In genomic region chr5:128083033-128083810, GRCh38 we compare ENCODE assay signal across 1 cellular context.
TF ChIP-seq lines count a peak whose summit lies in the region.

TSS of gene SLC12A2 (plus strand) at chr5:128083766. CDS start at chr5:128083955, 189 bp downstream.

TF ChIP-seq in WTC11, 78 proteins besides CTCF, POLR2A, EP300 and RAD21 (continued from another document):
- TF ChIP-seq USF1 (CRISPR knock-in tag; IDR thresholded peaks at IDR 0.05): peak; percentile 70; the same call in 1 of the 2 replicates
- peak; percentile 82; the same call in 1 of the 2 replicates for TF ChIP-seq ZBTB43 (CRISPR knock-in tag; IDR thresholded peaks at IDR 0.05)
- peak; percentile 31; the same call in 1 of the 2 replicates for TF ChIP-seq ARID4B (CRISPR knock-in tag; IDR thresholded peaks at IDR 0.05; ENCODE audit: borderline replicate concordance)
- TF ChIP-seq, protein P1, sequence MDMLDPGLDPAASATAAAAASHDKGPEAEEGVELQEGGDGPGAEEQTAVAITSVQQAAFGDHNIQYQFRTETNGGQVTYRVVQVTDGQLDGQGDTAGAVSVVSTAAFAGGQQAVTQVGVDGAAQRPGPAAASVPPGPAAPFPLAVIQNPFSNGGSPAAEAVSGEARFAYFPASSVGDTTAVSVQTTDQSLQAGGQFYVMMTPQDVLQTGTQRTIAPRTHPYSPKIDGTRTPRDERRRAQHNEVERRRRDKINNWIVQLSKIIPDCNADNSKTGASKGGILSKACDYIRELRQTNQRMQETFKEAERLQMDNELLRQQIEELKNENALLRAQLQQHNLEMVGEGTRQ (CRISPR knock-in tag; IDR thresholded peaks at IDR 0.05): 0 out of 2 replicates have a peak, but pooled peaks have one; percentile 35
- TF ChIP-seq, protein P2, sequence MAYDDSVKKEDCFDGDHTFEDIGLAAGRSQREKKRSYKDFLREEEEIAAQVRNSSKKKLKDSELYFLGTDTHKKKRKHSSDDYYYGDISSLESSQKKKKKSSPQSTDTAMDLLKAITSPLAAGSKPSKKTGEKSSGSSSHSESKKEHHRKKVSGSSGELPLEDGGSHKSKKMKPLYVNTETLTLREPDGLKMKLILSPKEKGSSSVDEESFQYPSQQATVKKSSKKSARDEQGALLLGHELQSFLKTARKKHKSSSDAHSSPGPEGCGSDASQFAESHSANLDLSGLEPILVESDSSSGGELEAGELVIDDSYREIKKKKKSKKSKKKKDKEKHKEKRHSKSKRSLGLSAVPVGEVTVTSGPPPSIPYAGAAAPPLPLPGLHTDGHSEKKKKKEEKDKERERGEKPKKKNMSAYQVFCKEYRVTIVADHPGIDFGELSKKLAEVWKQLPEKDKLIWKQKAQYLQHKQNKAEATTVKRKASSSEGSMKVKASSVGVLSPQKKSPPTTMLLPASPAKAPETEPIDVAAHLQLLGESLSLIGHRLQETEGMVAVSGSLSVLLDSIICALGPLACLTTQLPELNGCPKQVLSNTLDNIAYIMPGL (CRISPR knock-in tag; IDR thresholded peaks at IDR 0.05): peak; percentile 87
- no peak for TF ChIP-seq FOXJ3 (CRISPR knock-in tag; IDR thresholded peaks at IDR 0.05; ENCODE audit: borderline replicate concordance)
- TF ChIP-seq FOXK1 (CRISPR knock-in tag; IDR thresholded peaks at IDR 0.05): peak; percentile 62
- TF ChIP-seq ETV6 (CRISPR knock-in tag; IDR thresholded peaks at IDR 0.05): peak; percentile 68; the same call in 1 of the 2 replicates
- no peak; the same call in 1 of the 2 replicates for TF ChIP-seq NFE2L1 (CRISPR knock-in tag; IDR thresholded peaks at IDR 0.05)
- TF ChIP-seq TEAD1 (CRISPR knock-in tag; IDR thresholded peaks at IDR 0.05): peak; percentile 24
- TF ChIP-seq ZNF317 (CRISPR knock-in tag; IDR thresholded peaks at IDR 0.05; ENCODE audit: borderline replicate concordance, low read depth): peak; percentile 32; the same call in 1 of the 2 replicates
- 0 out of 2 replicates have a peak, but pooled peaks have one; percentile 19 for TF ChIP-seq NR3C1 (CRISPR knock-in tag; conservative IDR thresholded peaks at IDR 0.05; ENCODE audit: low read depth)
- TF ChIP-seq, protein P3, sequence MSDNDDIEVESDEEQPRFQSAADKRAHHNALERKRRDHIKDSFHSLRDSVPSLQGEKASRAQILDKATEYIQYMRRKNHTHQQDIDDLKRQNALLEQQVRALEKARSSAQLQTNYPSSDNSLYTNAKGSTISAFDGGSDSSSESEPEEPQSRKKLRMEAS (CRISPR knock-in tag; IDR thresholded peaks at IDR 0.05): peak; percentile 94
- peak; percentile 91 for TF ChIP-seq FOXP1 (CRISPR knock-in tag; IDR thresholded peaks at IDR 0.05; ENCODE audit: borderline replicate concordance)
- TF ChIP-seq, protein P4, sequence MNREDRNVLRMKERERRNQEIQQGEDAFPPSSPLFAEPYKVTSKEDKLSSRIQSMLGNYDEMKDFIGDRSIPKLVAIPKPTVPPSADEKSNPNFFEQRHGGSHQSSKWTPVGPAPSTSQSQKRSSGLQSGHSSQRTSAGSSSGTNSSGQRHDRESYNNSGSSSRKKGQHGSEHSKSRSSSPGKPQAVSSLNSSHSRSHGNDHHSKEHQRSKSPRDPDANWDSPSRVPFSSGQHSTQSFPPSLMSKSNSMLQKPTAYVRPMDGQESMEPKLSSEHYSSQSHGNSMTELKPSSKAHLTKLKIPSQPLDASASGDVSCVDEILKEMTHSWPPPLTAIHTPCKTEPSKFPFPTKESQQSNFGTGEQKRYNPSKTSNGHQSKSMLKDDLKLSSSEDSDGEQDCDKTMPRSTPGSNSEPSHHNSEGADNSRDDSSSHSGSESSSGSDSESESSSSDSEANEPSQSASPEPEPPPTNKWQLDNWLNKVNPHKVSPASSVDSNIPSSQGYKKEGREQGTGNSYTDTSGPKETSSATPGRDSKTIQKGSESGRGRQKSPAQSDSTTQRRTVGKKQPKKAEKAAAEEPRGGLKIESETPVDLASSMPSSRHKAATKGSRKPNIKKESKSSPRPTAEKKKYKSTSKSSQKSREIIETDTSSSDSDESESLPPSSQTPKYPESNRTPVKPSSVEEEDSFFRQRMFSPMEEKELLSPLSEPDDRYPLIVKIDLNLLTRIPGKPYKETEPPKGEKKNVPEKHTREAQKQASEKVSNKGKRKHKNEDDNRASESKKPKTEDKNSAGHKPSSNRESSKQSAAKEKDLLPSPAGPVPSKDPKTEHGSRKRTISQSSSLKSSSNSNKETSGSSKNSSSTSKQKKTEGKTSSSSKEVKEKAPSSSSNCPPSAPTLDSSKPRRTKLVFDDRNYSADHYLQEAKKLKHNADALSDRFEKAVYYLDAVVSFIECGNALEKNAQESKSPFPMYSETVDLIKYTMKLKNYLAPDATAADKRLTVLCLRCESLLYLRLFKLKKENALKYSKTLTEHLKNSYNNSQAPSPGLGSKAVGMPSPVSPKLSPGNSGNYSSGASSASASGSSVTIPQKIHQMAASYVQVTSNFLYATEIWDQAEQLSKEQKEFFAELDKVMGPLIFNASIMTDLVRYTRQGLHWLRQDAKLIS (CRISPR knock-in tag; IDR thresholded peaks at IDR 0.05; ENCODE audit: borderline replicate concordance): no peak
- TF ChIP-seq, protein P5, sequence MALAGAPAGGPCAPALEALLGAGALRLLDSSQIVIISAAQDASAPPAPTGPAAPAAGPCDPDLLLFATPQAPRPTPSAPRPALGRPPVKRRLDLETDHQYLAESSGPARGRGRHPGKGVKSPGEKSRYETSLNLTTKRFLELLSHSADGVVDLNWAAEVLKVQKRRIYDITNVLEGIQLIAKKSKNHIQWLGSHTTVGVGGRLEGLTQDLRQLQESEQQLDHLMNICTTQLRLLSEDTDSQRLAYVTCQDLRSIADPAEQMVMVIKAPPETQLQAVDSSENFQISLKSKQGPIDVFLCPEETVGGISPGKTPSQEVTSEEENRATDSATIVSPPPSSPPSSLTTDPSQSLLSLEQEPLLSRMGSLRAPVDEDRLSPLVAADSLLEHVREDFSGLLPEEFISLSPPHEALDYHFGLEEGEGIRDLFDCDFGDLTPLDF (CRISPR knock-in tag; IDR thresholded peaks at IDR 0.05): 0 out of 2 replicates have a peak, but pooled peaks have one; percentile 24
- peak; percentile 81 for TF ChIP-seq MYBL2 (CRISPR knock-in tag; IDR thresholded peaks at IDR 0.05)
- peak; percentile 40; the same call in 1 of the 2 replicates for TF ChIP-seq TP53 (CRISPR knock-in tag; IDR thresholded peaks at IDR 0.05)
- TF ChIP-seq FOXP4 (CRISPR knock-in tag; IDR thresholded peaks at IDR 0.05): peak; percentile 16; the same call in 1 of the 2 replicates
- 0 out of 2 replicates have a peak, but pooled peaks have one; percentile 45 for TF ChIP-seq SMAD3 (CRISPR knock-in tag; IDR thresholded peaks at IDR 0.05; ENCODE audit: borderline replicate concordance)
- TF ChIP-seq, protein P6, sequence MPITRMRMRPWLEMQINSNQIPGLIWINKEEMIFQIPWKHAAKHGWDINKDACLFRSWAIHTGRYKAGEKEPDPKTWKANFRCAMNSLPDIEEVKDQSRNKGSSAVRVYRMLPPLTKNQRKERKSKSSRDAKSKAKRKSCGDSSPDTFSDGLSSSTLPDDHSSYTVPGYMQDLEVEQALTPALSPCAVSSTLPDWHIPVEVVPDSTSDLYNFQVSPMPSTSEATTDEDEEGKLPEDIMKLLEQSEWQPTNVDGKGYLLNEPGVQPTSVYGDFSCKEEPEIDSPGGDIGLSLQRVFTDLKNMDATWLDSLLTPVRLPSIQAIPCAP (CRISPR knock-in tag; IDR thresholded peaks at IDR 0.05): peak; percentile 61; the same call in 1 of the 2 replicates
